In genomic region chr1:71835442-71835813, GRCh38 we compare ENCODE assay signal across 21 cellular contexts.
DNase-seq lines count a peak whose midpoint lies in the region; ATAC-seq and TF ChIP-seq lines count a peak whose summit lies in the region.
"Had no signal": no experiment of that assay in that cellular context is flagged by ENCODE, and none has a peak within 500 bp of the region (broad histone marks: within the 10 kb centered on the region; RNA-seq: fewer than 3 reads in every experiment).

No MANE protein-coding gene starts in this region.

- TF ChIP-seq CTCF in gastrocnemius medialis (IDR thresholded peaks at IDR 0.05 in 4 of 5, conservative IDR thresholded peaks at IDR 0.05 in 1 of 5) (no peak), RWPE1 (conservative IDR thresholded peaks at IDR 0.05; ENCODE audit: low read depth) (no peak), omental fat pad (IDR thresholded peaks at IDR 0.05) (no peak)

- no peaks in the 10 kb centered on the region for H3K9me3 ChIP-seq in gastrocnemius medialis
- H3K9me3 ChIP-seq: A549, thoracic aorta had no signal

- no peaks in the 10 kb centered on the region for H3K36me3 ChIP-seq in gastrocnemius medialis
- H3K36me3 ChIP-seq: thoracic aorta had no signal

- no peak for DNase-seq in gastrocnemius medialis
- no peak for DNase-seq in RWPE1 (ENCODE audit: low spot score)
- DNase-seq in activated effector memory CD4-positive, alpha-beta T cell treated with Interleukin-2 at 50 U/mL for 16 hours, result no peak
- no peak for DNase-seq in omental fat pad (ENCODE audit: low spot score)
- DNase-seq: activated CD4-positive, alpha-beta T cell treated with anti-CD3 and anti-CD28 coated beads for 4 hours; activated T-cell treated with anti-CD3 and anti-CD28 coated beads, Interleukin-2, amount 50 U/mL, for 1 hour; CD8-positive, alpha-beta memory T cell; HFFc6; kidney glomerular epithelial cell; NCI-H1436; NCI-H526 treated with DMSO at 0.1 percent for 48 hours; stimulated activated CD4-positive, alpha-beta T cell treated with anti-CD3 and anti-CD28 coated beads, Interleukin-15, amount 100 ng/mL, for 24 hours; T-helper 2 cell had no signal

- in situ Hi-C loops in gastrocnemius medialis (cut with MboI; ENCODE audit: low sequenced_read_pairs in 4 of 4), result no loop called here

- peak; percentile 70 for ATAC-seq in GM18499 (IDR thresholded peaks at IDR 0.05; ENCODE audit: insufficient read depth, unreplicated experiment)
- peak; percentile 92 for ATAC-seq in GM19438 (IDR thresholded peaks at IDR 0.05; ENCODE audit: low read depth, unreplicated experiment)
- ATAC-seq in HG02852 (IDR thresholded peaks at IDR 0.05; ENCODE audit: unreplicated experiment), result peak; percentile 57
- ATAC-seq in HG03442 (IDR thresholded peaks at IDR 0.05; ENCODE audit: unreplicated experiment), result peak; percentile 69
- no peak for ATAC-seq in gastrocnemius medialis
- ATAC-seq in omental fat pad (ENCODE audit: low FRiP score), result no peak
- ATAC-seq: A549, K562 had no signal

- CTCF ChIA-PET in RWPE1 (lab: Yijun Ruan, JAX), result no interaction called here

- TF ChIP-seq POLR2A in gastrocnemius medialis (IDR thresholded peaks at IDR 0.05), result no peak

- no peak overlapping the region for H3K4me3 ChIP-seq in gastrocnemius medialis
- H3K4me3 ChIP-seq: A549, K562, thoracic aorta had no signal

- no peaks in the 10 kb centered on the region for H3K27me3 ChIP-seq in gastrocnemius medialis

- no peaks in the 10 kb centered on the region for H3K4me1 ChIP-seq in gastrocnemius medialis
- H3K4me1 ChIP-seq: A549, parathyroid adenoma had no signal

- H3K27ac ChIP-seq in gastrocnemius medialis (no peak overlapping the region), RWPE1 (no peak overlapping the region)
- H3K27ac ChIP-seq: A549, parathyroid adenoma, thoracic aorta had no signal

- POLR2A ChIA-PET in RWPE1 (lab: Yijun Ruan, JAX; ENCODE audit: low non-redundant PET), result interaction anchor here (0.7 kb wide), 1 partner anchor 22 kb away, joined by 3 read pairs; no protein-coding TSS in a partner anchor

- intact Hi-C loops in gastrocnemius medialis (cut with DNase I; ENCODE audit: low total_unique reads), result no loop called here

Comparison
In these comparisons a context has a peak if more than half of its experiments do, and no peak if none do; other contexts are left out.
1. ATAC-seq: peak in GM18499 (single experiment), GM19438 (single experiment), HG02852 (single experiment) and HG03442 (single experiment); none in gastrocnemius medialis (0 of 2) and omental fat pad (single experiment).